ENCODE assay signal across 8 cellular contexts in genomic region chrX:16882188-16882587, GRCh38. TPM values are rescaled to one million over a fixed set of nuclear protein-coding genes. Genes with fewer than 3 reads are reported as not detected.
DNase-seq lines count a peak whose midpoint lies in the region; ATAC-seq and TF ChIP-seq lines count a peak whose summit lies in the region.

No MANE protein-coding gene starts in this region.

- H3K36me3 ChIP-seq in A673 (ENCODE audit: insufficient read depth, low read length, poor library complexity, severe bottlenecking), result no peaks in the 10 kb centered on the region
- no peaks in the 10 kb centered on the region for H3K36me3 ChIP-seq in kidney epithelial cell (ENCODE audit: control insufficient read depth, insufficient read depth, low read length)
- H3K36me3 ChIP-seq in subcutaneous abdominal adipose tissue (ENCODE audit: control insufficient read depth in 5 of 5, insufficient read depth in 5 of 5, low read length in 5 of 5), result no peaks in the 10 kb centered on the region
- H3K36me3 ChIP-seq in effector memory CD4-positive, alpha-beta T cell (ENCODE audit: control insufficient read depth, insufficient read depth, low read length), result no peaks in the 10 kb centered on the region

- no peak overlapping the region for H3K9ac ChIP-seq in subcutaneous abdominal adipose tissue (ENCODE audit: low read length in 5 of 5)

- H3K4me1 ChIP-seq in A673 (ENCODE audit: insufficient read depth, low read length, poor library complexity, severe bottlenecking) (no peaks in the 10 kb centered on the region), subcutaneous abdominal adipose tissue (ENCODE audit: control insufficient read depth in 5 of 5, insufficient read depth in 5 of 5, low read length in 5 of 5) (peaks cover 0 to 11% (median 4%) of the 10 kb centered on the region in 5 donors)
- no peaks in the 10 kb centered on the region for H3K4me1 ChIP-seq in effector memory CD4-positive, alpha-beta T cell (ENCODE audit: control insufficient read depth, insufficient read depth, low read length, poor library complexity, severe bottlenecking)

- peak overlapping the region; percentile 74 for H3K4me3 Mint-ChIP-seq in activated naive CD8-positive, alpha-beta T cell treated with anti-CD3 and anti-CD28 coated beads for 36 hours

- peaks cover 5% of the 10 kb centered on the region for H3K4me1 Mint-ChIP-seq in activated naive CD8-positive, alpha-beta T cell treated with anti-CD3 and anti-CD28 coated beads for 36 hours

- H3K27ac Mint-ChIP-seq in activated naive CD8-positive, alpha-beta T cell treated with anti-CD3 and anti-CD28 coated beads for 36 hours, result peak overlapping the region; percentile 71

- peak; percentile 24 for DNase-seq in A673 (ENCODE audit: low spot score)
- DNase-seq in GM12865 (ENCODE audit: low read depth), result peak; percentile 41
- DNase-seq in NCI-H1092 treated with DMSO at 0.1 percent for 48 hours (lab: John Stamatoyannopoulos, UW), result peak; percentile 44
- peak; percentile 9 for DNase-seq in activated naive CD8-positive, alpha-beta T cell treated with anti-CD3 and anti-CD28 coated beads for 36 hours
- no peak for DNase-seq in kidney epithelial cell (ENCODE audit: low read depth)
- DNase-seq in effector memory CD4-positive, alpha-beta T cell, result no peak

- CTCF ChIA-PET in A673 (lab: Charles Lee), result interaction anchor here (0.5 to 2.2 kb wide), 6 partner anchors 10 to 166 kb away, joined by 3 to 17 read pairs (median 4); no protein-coding TSS in a partner anchor

- peaks cover 3% of the 10 kb centered on the region for H3K27me3 Mint-ChIP-seq in activated naive CD8-positive, alpha-beta T cell treated with anti-CD3 and anti-CD28 coated beads for 36 hours

- TF ChIP-seq CTCF in A673 (conservative IDR thresholded peaks at IDR 0.05; ENCODE audit: low read depth, low read length) (no peak), GM12865 (IDR thresholded peaks at IDR 0.05; ENCODE audit: insufficient read depth, low read depth, low read length, missing control alignments) (no peak), kidney epithelial cell (IDR thresholded peaks at IDR 0.05; ENCODE audit: insufficient read depth, low read length, poor library complexity, severe bottlenecking) (no peak)

- POLR2A ChIA-PET in A673 (lab: Charles Lee; ENCODE audit: low non-redundant PET), result no interaction called here

- H3K36me3 Mint-ChIP-seq in activated naive CD8-positive, alpha-beta T cell treated with anti-CD3 and anti-CD28 coated beads for 36 hours, result no peaks in the 10 kb centered on the region

- H3K9me3 Mint-ChIP-seq in activated naive CD8-positive, alpha-beta T cell treated with anti-CD3 and anti-CD28 coated beads for 36 hours, result no peaks in the 10 kb centered on the region

- no TSS peak for BruUV-seq in A673 (replicated peaks; lab: Mats Ljungman, UMichigan)

- intact Hi-C loops in A673 (cut with micrococcal nuclease; ENCODE audit: unreplicated experiment), result loop anchor here (5.0 kb wide), 1 partner anchor 55 kb away; no protein-coding TSS in a partner anchor

- peak overlapping the region; percentile 41 for H3K4me3 ChIP-seq in A673 (ENCODE audit: low read depth, low read length, poor library complexity, severe bottlenecking)
- peak overlapping the region; percentile 66 for H3K4me3 ChIP-seq in GM12865 (ENCODE audit: low read depth, low read length)
- peak overlapping the region; percentile 29 for H3K4me3 ChIP-seq in kidney epithelial cell (ENCODE audit: low read depth, low read length)
- H3K4me3 ChIP-seq in subcutaneous abdominal adipose tissue (ENCODE audit: low read depth in 1 of 5, low read length in 5 of 5), result peak overlapping the region in 4 of 5 donors; percentile 5 to 68 (median 46)
- H3K4me3 ChIP-seq in effector memory CD4-positive, alpha-beta T cell (ENCODE audit: insufficient read depth, low read depth, low read length, poor library complexity, severe bottlenecking), result no peak overlapping the region

- ATAC-seq in HG02610 (IDR thresholded peaks at IDR 0.05; ENCODE audit: unreplicated experiment), result no peak

- H3K27ac ChIP-seq in A673 (ENCODE audit: low read depth, low read length, poor library complexity, severe bottlenecking) (no peak overlapping the region), subcutaneous abdominal adipose tissue (ENCODE audit: low read depth, low read length) (no peak overlapping the region)
- H3K27ac ChIP-seq in effector memory CD4-positive, alpha-beta T cell (ENCODE audit: insufficient read depth, low read length, poor library complexity, severe bottlenecking), result no peak overlapping the region

- H3K9me3 ChIP-seq in A673 (ENCODE audit: low read depth, low read length, poor library complexity, severe bottlenecking), result no peaks in the 10 kb centered on the region
- H3K9me3 ChIP-seq in subcutaneous abdominal adipose tissue (ENCODE audit: control insufficient read depth in 5 of 5, low read length in 5 of 5), result no peaks in the 10 kb centered on the region
- H3K9me3 ChIP-seq in effector memory CD4-positive, alpha-beta T cell (ENCODE audit: control insufficient read depth, low read length), result no peaks in the 10 kb centered on the region

- H3K27me3 ChIP-seq in A673 (replicated peaks; ENCODE audit: insufficient read depth, low read depth, low read length, poor library complexity) (peaks cover 14% of the 10 kb centered on the region), kidney epithelial cell (ENCODE audit: control insufficient read depth, insufficient read depth, low read length) (peaks cover 8% of the 10 kb centered on the region), subcutaneous abdominal adipose tissue (ENCODE audit: control insufficient read depth in 5 of 5, insufficient read depth in 4 of 5, low read length in 5 of 5) (peaks cover 0 to 18% (median 4%) of the 10 kb centered on the region in 5 donors)
- no peaks in the 10 kb centered on the region for H3K27me3 ChIP-seq in effector memory CD4-positive, alpha-beta T cell (replicated peaks; ENCODE audit: control insufficient read depth, insufficient read depth, low read length, poor library complexity, severe bottlenecking)

RNA-seq across cellular contexts. Expression of gene RBBP7, which starts 12.0 kb away (rescaled TPM):
- total RNA-seq in A673 (2021), result 125 and 145 TPM in 2 replicates
- total RNA-seq in activated naive CD8-positive, alpha-beta T cell treated with anti-CD3 and anti-CD28 coated beads for 36 hours, result 100 to 1,000 TPM; 192 TPM
- total RNA-seq in kidney epithelial cell, result 77.4 and 80.6 TPM in 2 replicates

Comparison
In these comparisons a context has a peak if more than half of its experiments do, and no peak if none do; other contexts are left out.
1. DNase-seq: peak in A673 (single experiment), GM12865 (single experiment), NCI-H1092 treated with DMSO at 0.1 percent for 48 hours (single experiment) and activated naive CD8-positive, alpha-beta T cell treated with anti-CD3 and anti-CD28 coated beads for 36 hours (single experiment); none in kidney epithelial cell (single experiment) and effector memory CD4-positive, alpha-beta T cell (0 of 3).